1 cellular context compared by ENCODE assay signal in the genomic region with DNA sequence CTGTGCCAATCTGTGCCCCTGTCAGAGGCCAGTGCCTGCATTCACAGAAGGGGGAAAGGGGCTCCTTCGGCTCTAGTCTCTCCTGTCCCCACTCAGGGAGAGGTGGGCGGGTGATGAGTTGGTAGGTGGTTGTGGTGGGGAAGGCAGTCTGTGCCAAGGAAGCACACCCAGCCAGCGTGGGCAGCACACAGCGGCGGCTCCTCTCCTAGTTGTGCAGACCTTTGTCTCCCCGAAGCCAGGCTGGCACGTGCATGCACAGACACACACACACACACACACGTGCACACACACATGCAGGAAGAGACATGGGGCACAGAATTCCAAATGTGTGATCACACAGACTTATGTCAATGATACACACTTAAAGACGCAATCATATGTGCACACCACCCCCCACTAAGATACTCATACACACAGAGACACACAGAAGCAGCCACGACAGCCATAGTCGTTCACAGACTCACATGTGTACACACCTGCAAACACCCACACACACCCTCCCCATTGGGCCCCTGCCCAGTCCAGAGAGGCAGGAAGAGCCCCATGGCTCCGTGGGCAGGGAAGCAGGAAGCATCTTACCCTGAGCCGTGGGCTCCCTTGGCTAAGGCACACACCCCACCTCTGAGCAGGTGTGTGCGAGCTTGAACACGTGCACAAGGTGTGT.
TF ChIP-seq lines count a peak whose summit lies in the region.

No MANE protein-coding gene starts in this region.

TF ChIP-seq in neural cell, 6 proteins besides CTCF, POLR2A, EP300 and RAD21:
- TF ChIP-seq, protein P1, sequence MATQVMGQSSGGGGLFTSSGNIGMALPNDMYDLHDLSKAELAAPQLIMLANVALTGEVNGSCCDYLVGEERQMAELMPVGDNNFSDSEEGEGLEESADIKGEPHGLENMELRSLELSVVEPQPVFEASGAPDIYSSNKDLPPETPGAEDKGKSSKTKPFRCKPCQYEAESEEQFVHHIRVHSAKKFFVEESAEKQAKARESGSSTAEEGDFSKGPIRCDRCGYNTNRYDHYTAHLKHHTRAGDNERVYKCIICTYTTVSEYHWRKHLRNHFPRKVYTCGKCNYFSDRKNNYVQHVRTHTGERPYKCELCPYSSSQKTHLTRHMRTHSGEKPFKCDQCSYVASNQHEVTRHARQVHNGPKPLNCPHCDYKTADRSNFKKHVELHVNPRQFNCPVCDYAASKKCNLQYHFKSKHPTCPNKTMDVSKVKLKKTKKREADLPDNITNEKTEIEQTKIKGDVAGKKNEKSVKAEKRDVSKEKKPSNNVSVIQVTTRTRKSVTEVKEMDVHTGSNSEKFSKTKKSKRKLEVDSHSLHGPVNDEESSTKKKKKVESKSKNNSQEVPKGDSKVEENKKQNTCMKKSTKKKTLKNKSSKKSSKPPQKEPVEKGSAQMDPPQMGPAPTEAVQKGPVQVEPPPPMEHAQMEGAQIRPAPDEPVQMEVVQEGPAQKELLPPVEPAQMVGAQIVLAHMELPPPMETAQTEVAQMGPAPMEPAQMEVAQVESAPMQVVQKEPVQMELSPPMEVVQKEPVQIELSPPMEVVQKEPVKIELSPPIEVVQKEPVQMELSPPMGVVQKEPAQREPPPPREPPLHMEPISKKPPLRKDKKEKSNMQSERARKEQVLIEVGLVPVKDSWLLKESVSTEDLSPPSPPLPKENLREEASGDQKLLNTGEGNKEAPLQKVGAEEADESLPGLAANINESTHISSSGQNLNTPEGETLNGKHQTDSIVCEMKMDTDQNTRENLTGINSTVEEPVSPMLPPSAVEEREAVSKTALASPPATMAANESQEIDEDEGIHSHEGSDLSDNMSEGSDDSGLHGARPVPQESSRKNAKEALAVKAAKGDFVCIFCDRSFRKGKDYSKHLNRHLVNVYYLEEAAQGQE (IDR thresholded peaks at IDR 0.05; ENCODE audit: borderline replicate concordance), result no peak
